In genomic region chrX:7927259-7928167, GRCh38 we compare ENCODE assay signal across 1 cellular context.
TF ChIP-seq lines count a peak whose summit lies in the region.

Gene PNPLA4, minus strand, starts transcription at chrX:7927413. Its CDS starts 1,294 bp downstream, at chrX:7926119.

TF ChIP-seq in K562, 482 proteins besides CTCF, POLR2A, EP300 and RAD21 (continued from another document and continues in another):
- TF ChIP-seq MNT (conservative IDR thresholded peaks at IDR 0.05) (peak; percentile 37 to 73; a peak in 2 of 4 replicates), HIVEP1 (CRISPR knock-in tag; IDR thresholded peaks at IDR 0.05) (no peak), TFE3 (CRISPR knock-in tag; IDR thresholded peaks at IDR 0.05) (no peak), ZKSCAN3 (CRISPR knock-in tag; IDR thresholded peaks at IDR 0.05) (no peak), MECOM (CRISPR knock-in tag; IDR thresholded peaks at IDR 0.05) (no peak), ZNF436 (CRISPR knock-in tag; IDR thresholded peaks at IDR 0.05) (no peak), ZFP36 (IDR thresholded peaks at IDR 0.05; ENCODE audit: low read depth, low read length, partially characterized antibody) (peak; percentile 96), ZBTB11 (CRISPR knock-in tag; IDR thresholded peaks at IDR 0.05) (peak in 2 of 3 experiments; percentile 55 to 92; a peak in 3 of 6 replicates), RFX7 (CRISPR knock-in tag; IDR thresholded peaks at IDR 0.05) (no peak), ZNF699 (CRISPR knock-in tag; IDR thresholded peaks at IDR 0.05; ENCODE audit: insufficient replicate concordance) (no peak), FOS (IDR thresholded peaks at IDR 0.05; ENCODE audit: extremely low read depth, insufficient read length) (no peak), YBX1 (IDR thresholded peaks at IDR 0.05) (no peak), CSDE1 (IDR thresholded peaks at IDR 0.05) (0 out of 4 replicates have a peak, but pooled peaks of 1 of the 2 experiments have one; percentile 43), FOXA3 (CRISPR knock-in tag; conservative IDR thresholded peaks at IDR 0.05 in 1 of 2, IDR thresholded peaks at IDR 0.05 in 1 of 2) (no peak), NFRKB (IDR thresholded peaks at IDR 0.05; ENCODE audit: low read depth) (no peak), CHD4 (IDR thresholded peaks at IDR 0.05; ENCODE audit: insufficient read depth, insufficient replicate concordance, low read depth, low read length, poor library complexity, severe bottlenecking) (no peak), RNF2 (IDR thresholded peaks at IDR 0.05) (0 out of 2 replicates have a peak, but pooled peaks have one; percentile 31), HOXB6 (CRISPR knock-in tag; IDR thresholded peaks at IDR 0.05; ENCODE audit: borderline replicate concordance) (no peak), FOXK2 (conservative IDR thresholded peaks at IDR 0.05 in 1 of 2, IDR thresholded peaks at IDR 0.05 in 1 of 2; ENCODE audit: low read depth in 2 of 2) (peak; percentile 45 to 61; a peak in 3 of 4 replicates), DLX4 (CRISPR knock-in tag; IDR thresholded peaks at IDR 0.05) (no peak), GABPB2 (CRISPR knock-in tag; conservative IDR thresholded peaks at IDR 0.05) (no peak), TAF1 (IDR thresholded peaks at IDR 0.05; ENCODE audit: control insufficient read depth, extremely low read depth, insufficient read depth, low read length, severe bottlenecking) (peak; percentile 61), ZNF75A (CRISPR knock-in tag; IDR thresholded peaks at IDR 0.05) (no peak), NR2F6 (CRISPR knock-in tag; IDR thresholded peaks at IDR 0.05) (no peak), ARHGAP35 (IDR thresholded peaks at IDR 0.05; ENCODE audit: partially characterized antibody) (no peak), U2AF2 (optimal IDR thresholded peaks at IDR 0.05; ENCODE audit: low read depth, low read length) (no peak), RBBP5 (IDR thresholded peaks at IDR 0.05; ENCODE audit: borderline replicate concordance, insufficient read depth, low read length, poor library complexity, severe bottlenecking) (no peak), SRSF3 (IDR thresholded peaks at IDR 0.05; ENCODE audit: insufficient read depth, low read length) (no peak), ZNF217 (CRISPR knock-in tag; IDR thresholded peaks at IDR 0.05) (no peak), SP1 (CRISPR knock-in tag; IDR thresholded peaks at IDR 0.05) (peak; percentile 67; the same call in 1 of the 2 replicates), REST (CRISPR knock-in tag; IDR thresholded peaks at IDR 0.05; ENCODE audit: low read depth) (no peak), ZNF175 (CRISPR knock-in tag; IDR thresholded peaks at IDR 0.05; ENCODE audit: low read depth) (peak; percentile 48; the same call in 1 of the 2 replicates), CREB3L1 (IDR thresholded peaks at IDR 0.05; ENCODE audit: borderline replicate concordance, low read depth) (peak; percentile 26; the same call in 1 of the 2 replicates), TSC22D4 (tag; IDR thresholded peaks at IDR 0.05) (no peak), NCOR1 (IDR thresholded peaks at IDR 0.05) (peak; percentile 33; the same call in 1 of the 2 replicates), NR3C1 (CRISPR knock-in tag; IDR thresholded peaks at IDR 0.05) (no peak), MYBL2 (IDR thresholded peaks at IDR 0.05; ENCODE audit: low read depth) (peak; percentile 79), MYBL2 (CRISPR knock-in tag; IDR thresholded peaks at IDR 0.05; ENCODE audit: borderline replicate concordance) (no peak), JUND (IDR thresholded peaks at IDR 0.05; ENCODE audit: borderline replicate concordance, low read depth, low read length) (peak; percentile 78), JUND (tag; IDR thresholded peaks at IDR 0.05; ENCODE audit: borderline replicate concordance, low read depth, low read length) (peak; percentile 81), ATF2 (CRISPR knock-in tag; IDR thresholded peaks at IDR 0.05) (no peak; the same call in 1 of the 2 replicates), FOSL1 (tag; conservative IDR thresholded peaks at IDR 0.05) (peak; percentile 38; the same call in 1 of the 2 replicates), ZNF830 (CRISPR knock-in tag; IDR thresholded peaks at IDR 0.05) (no peak), PHF20 (IDR thresholded peaks at IDR 0.05; ENCODE audit: partially characterized antibody) (peak; percentile 86), SRF (CRISPR knock-in tag; IDR thresholded peaks at IDR 0.05) (no peak), SMAD2 (IDR thresholded peaks at IDR 0.05; ENCODE audit: low read depth, low read length) (no peak), KDM4B (IDR thresholded peaks at IDR 0.05; ENCODE audit: borderline replicate concordance in 2 of 2, low read depth in 1 of 2) (no peak), DIDO1 (tag; IDR thresholded peaks at IDR 0.05; ENCODE audit: low read depth) (peak; percentile 77), ZNF644 (tag; IDR thresholded peaks at IDR 0.05; ENCODE audit: low read depth) (no peak), E2F4 (CRISPR knock-in tag; IDR thresholded peaks at IDR 0.05; ENCODE audit: low read depth) (no peak), ZSCAN29 (IDR thresholded peaks at IDR 0.05) (no peak), MLX (CRISPR knock-in tag; conservative IDR thresholded peaks at IDR 0.05) (no peak), BCOR (IDR thresholded peaks at IDR 0.05) (peak; percentile 97), RB1 (IDR thresholded peaks at IDR 0.05; ENCODE audit: low read depth) (peak; percentile 12; the same call in 1 of the 2 replicates), NELFE (IDR thresholded peaks at IDR 0.05; ENCODE audit: insufficient read depth, insufficient read length) (no peak), SMARCC2 (IDR thresholded peaks at IDR 0.05; ENCODE audit: low read depth) (no peak)
